Comparison of ENCODE assay signal across 8 cellular contexts in genomic region chr7:55573234-55573504, GRCh38. TPM values are rescaled to one million over a fixed set of nuclear protein-coding genes. Genes with fewer than 3 reads are reported as not detected.
DNase-seq lines count a peak whose midpoint lies in the region; ATAC-seq and TF ChIP-seq lines count a peak whose summit lies in the region.

No MANE protein-coding gene starts in this region.

- no peak overlapping the region for H2AFZ ChIP-seq in SU-DHL-6 (ENCODE audit: low read depth, low read length, severe bottlenecking)

- TF ChIP-seq CTCF in SU-DHL-6 (IDR thresholded peaks at IDR 0.05; ENCODE audit: insufficient read depth, low read length, poor library complexity, severe bottlenecking) (no peak), glutamatergic neuron (IDR thresholded peaks at IDR 0.05; ENCODE audit: partially characterized antibody, unreplicated experiment) (no peak), GM13977 (IDR thresholded peaks at IDR 0.05; ENCODE audit: extremely low read depth, insufficient read depth, missing control alignments) (no peak)

- H3K79me2 ChIP-seq in SU-DHL-6 (ENCODE audit: insufficient read depth, low read length): peaks cover 38% of the 10 kb centered on the region

- peak overlapping the region; percentile 1 for H3K27ac Mint-ChIP-seq in glutamatergic neuron (ENCODE audit: unreplicated experiment)
- H3K27ac Mint-ChIP-seq in stimulated activated effector memory CD8-positive, alpha-beta T cell treated with anti-CD3 and anti-CD28 coated beads, Interleukin-12 subunit alpha, Interleukin-12 subunit beta, amount 100 ng/mL, for 72 hours: peak overlapping the region; percentile 78

- peak overlapping the region; percentile 85 for H3K4me3 Mint-ChIP-seq in glutamatergic neuron (ENCODE audit: unreplicated experiment)
- peak overlapping the region; percentile 66 for H3K4me3 Mint-ChIP-seq in stimulated activated effector memory CD8-positive, alpha-beta T cell treated with anti-CD3 and anti-CD28 coated beads, Interleukin-12 subunit alpha, Interleukin-12 subunit beta, amount 100 ng/mL, for 72 hours

- peaks cover 13% of the 10 kb centered on the region for H3K9me3 Mint-ChIP-seq in glutamatergic neuron (ENCODE audit: unreplicated experiment)
- H3K9me3 Mint-ChIP-seq in stimulated activated effector memory CD8-positive, alpha-beta T cell treated with anti-CD3 and anti-CD28 coated beads, Interleukin-12 subunit alpha, Interleukin-12 subunit beta, amount 100 ng/mL, for 72 hours: no peaks in the 10 kb centered on the region

- H3K27me3 ChIP-seq in SU-DHL-6 (ENCODE audit: low read length): no peaks in the 10 kb centered on the region

- H3K4me1 Mint-ChIP-seq in glutamatergic neuron (ENCODE audit: low read depth, unreplicated experiment): peaks cover 13% of the 10 kb centered on the region
- H3K4me1 Mint-ChIP-seq in stimulated activated effector memory CD8-positive, alpha-beta T cell treated with anti-CD3 and anti-CD28 coated beads, Interleukin-12 subunit alpha, Interleukin-12 subunit beta, amount 100 ng/mL, for 72 hours: peaks cover 58% of the 10 kb centered on the region

- DNase-seq in NCI-H524 (lab: John Stamatoyannopoulos, UW): peak; percentile 15 to 20
- DNase-seq in NCI-H524 treated with DMSO at 0.1 percent for 48 hours (lab: John Stamatoyannopoulos, UW): no peak
- no peak for DNase-seq in glutamatergic neuron
- no peak for DNase-seq in stimulated activated effector memory CD8-positive, alpha-beta T cell treated with anti-CD3 and anti-CD28 coated beads, Interleukin-12 subunit alpha, Interleukin-12 subunit beta, amount 100 ng/mL, for 72 hours (ENCODE audit: low spot score in 2 of 2)
- no peak for DNase-seq in NCI-H446 treated with DMSO at 0.1 percent for 48 hours (lab: John Stamatoyannopoulos, UW)
- no peak for DNase-seq in GM13977 (ENCODE audit: low spot score)

- peak overlapping the region; percentile 94 for H3K9ac ChIP-seq in SU-DHL-6 (ENCODE audit: low read length)

- H3K36me3 Mint-ChIP-seq in glutamatergic neuron (ENCODE audit: unreplicated experiment): no peaks in the 10 kb centered on the region
- peaks cover 36% of the 10 kb centered on the region for H3K36me3 Mint-ChIP-seq in stimulated activated effector memory CD8-positive, alpha-beta T cell treated with anti-CD3 and anti-CD28 coated beads, Interleukin-12 subunit alpha, Interleukin-12 subunit beta, amount 100 ng/mL, for 72 hours

- H3K9me2 ChIP-seq in SU-DHL-6 (replicated peaks; ENCODE audit: insufficient read depth, low read length): no peaks in the 10 kb centered on the region

- peaks cover 12% of the 10 kb centered on the region; the same call in 1 of the 2 replicates for H3F3A ChIP-seq in SU-DHL-6 (ENCODE audit: insufficient read depth)

- no peak overlapping the region for H3K27ac ChIP-seq in SU-DHL-6 (ENCODE audit: low read depth, low read length)

- in situ Hi-C loops in GM13977 (cut with MboI; ENCODE audit: low pct_unique_long_range_greater_than_20kb, low sequenced_read_pairs, unreplicated experiment): no loop called here

- H3K27me3 Mint-ChIP-seq in glutamatergic neuron (ENCODE audit: unreplicated experiment): peaks cover 4% of the 10 kb centered on the region

- peak overlapping the region; percentile 65 for H3K4me2 ChIP-seq in SU-DHL-6 (ENCODE audit: low read depth, low read length, poor library complexity, severe bottlenecking)

- no peak overlapping the region for H3K4me3 ChIP-seq in SU-DHL-6 (ENCODE audit: insufficient read depth, low read length, poor library complexity, severe bottlenecking)

- H3K36me3 ChIP-seq in SU-DHL-6 (ENCODE audit: low read length): no peaks in the 10 kb centered on the region

- H4K20me1 ChIP-seq in SU-DHL-6 (ENCODE audit: low read depth, low read length): peaks cover 15% of the 10 kb centered on the region; the same call in 1 of the 2 replicates

- H3K9me3 ChIP-seq in SU-DHL-6 (ENCODE audit: insufficient read depth, low read length): no peaks in the 10 kb centered on the region

- ATAC-seq in stimulated activated effector memory CD8-positive, alpha-beta T cell treated with anti-CD3 and anti-CD28 coated beads, Interleukin-12 subunit alpha, Interleukin-12 subunit beta, amount 100 ng/mL, for 72 hours: no peak
- ATAC-seq in GM21619 (IDR thresholded peaks at IDR 0.05; ENCODE audit: unreplicated experiment): no peak

RNA-seq across cellular contexts. Expression of gene VOPP1, which starts 0.9 kb away (rescaled TPM):
- total RNA-seq in glutamatergic neuron (ENCODE audit: unreplicated experiment): 30.6 TPM

Comparison
In these comparisons a context has a peak if more than half of its experiments do, and no peak if none do; other contexts are left out.
1. DNase-seq: peak in NCI-H524 (2 of 2); none in NCI-H524 treated with DMSO at 0.1 percent for 48 hours (single experiment), glutamatergic neuron (single experiment), stimulated activated effector memory CD8-positive, alpha-beta T cell treated with anti-CD3 and anti-CD28 coated beads, Interleukin-12 subunit alpha, Interleukin-12 subunit beta, amount 100 ng/mL, for 72 hours (0 of 2), NCI-H446 treated with DMSO at 0.1 percent for 48 hours (single experiment) and GM13977 (single experiment).